Comparison of ENCODE assay signal across 10 cellular contexts in genomic region chr10:68601490-68602265, GRCh38. TPM values are rescaled to one million over a fixed set of nuclear protein-coding genes. Genes with fewer than 3 reads are reported as not detected.
DNase-seq lines count a peak whose midpoint lies in the region; ATAC-seq and TF ChIP-seq lines count a peak whose summit lies in the region.
"Had no signal": no experiment of that assay in that cellular context is flagged by ENCODE, and none has a peak within 500 bp of the region (broad histone marks: within the 10 kb centered on the region; RNA-seq: fewer than 3 reads in every experiment).

No MANE protein-coding gene starts in this region.

- POLR2A ChIA-PET in MCF 10A (lab: Yijun Ruan, JAX) (interaction anchor here (0.6 to 1.0 kb wide), 3 partner anchors 21 to 120 kb away, joined by 3 read pairs; partner anchors contain the start of gene CCAR1), OCI-LY7 (lab: Charles Lee) (interaction anchor here (1.1 to 2.5 kb wide), 5 partner anchors 9 to 199 kb away, joined by 3 to 7 read pairs (median 5); no protein-coding TSS in a partner anchor)

- no peak for ATAC-seq in effector memory CD8-positive, alpha-beta T cell (replicated peaks)
- no peak for ATAC-seq in lower lobe of right lung
- no peak for ATAC-seq in GM18870 (IDR thresholded peaks at IDR 0.05; ENCODE audit: unreplicated experiment)

- no peaks in the 10 kb centered on the region for H3K27me3 Mint-ChIP-seq in MCF 10A (ENCODE audit: insufficient read depth, unreplicated experiment)
- no peaks in the 10 kb centered on the region for H3K27me3 Mint-ChIP-seq in effector memory CD8-positive, alpha-beta T cell

- dilution Hi-C loops in mammary epithelial cell (cut with HindIII; ENCODE audit: low sequenced_read_pairs): no loop called here

- 38% methylated on average over 2 of the region's 2 CpGs for WGBS in mammary epithelial cell (ENCODE audit: low coverage, missing lambda C conversion rate)
- WGBS in smooth muscle cell (ENCODE audit: low lambda C conversion rate): 73% methylated on average over 2 of the region's 2 CpGs

- H3K27ac ChIP-seq in mammary epithelial cell (ENCODE audit: insufficient read depth, low read depth, low read length): no peak overlapping the region
- peak overlapping the region; percentile 67 for H3K27ac ChIP-seq in OCI-LY7 (ENCODE audit: low read depth, low read length, poor library complexity, severe bottlenecking)
- H3K27ac ChIP-seq in smooth muscle cell (ENCODE audit: low read depth): no peak overlapping the region
- no peak overlapping the region for H3K27ac ChIP-seq in lower lobe of right lung
- H3K27ac ChIP-seq: neutrophil had no signal

- H2AFZ ChIP-seq in mammary epithelial cell (ENCODE audit: low read depth, low read length) (peak overlapping the region; percentile 25), OCI-LY7 (ENCODE audit: low read length) (peak overlapping the region; percentile 95; the same call in 1 of the 2 replicates), smooth muscle cell (ENCODE audit: low read depth) (no peak overlapping the region)

- peaks cover 23% of the 10 kb centered on the region for H3K4me1 Mint-ChIP-seq in MCF 10A (ENCODE audit: insufficient read depth, unreplicated experiment)
- peaks cover 24 to 40% of the 10 kb centered on the region in 2 donors for H3K4me1 Mint-ChIP-seq in effector memory CD8-positive, alpha-beta T cell (ENCODE audit: low read depth in 2 of 2)

- no peaks in the 10 kb centered on the region for H3K9me3 Mint-ChIP-seq in MCF 10A (ENCODE audit: unreplicated experiment)
- no peaks in the 10 kb centered on the region for H3K9me3 Mint-ChIP-seq in effector memory CD8-positive, alpha-beta T cell

- no peaks in the 10 kb centered on the region for H3K79me2 ChIP-seq in mammary epithelial cell (ENCODE audit: insufficient read depth, low read length)
- H3K79me2 ChIP-seq in OCI-LY7 (ENCODE audit: insufficient read depth, low read depth, low read length): peaks cover 8% of the 10 kb centered on the region; the same call in 1 of the 2 replicates
- H3K79me2 ChIP-seq in smooth muscle cell (ENCODE audit: low read depth): peaks cover 21% of the 10 kb centered on the region

- intact Hi-C loops in mammary epithelial cell (cut with micrococcal nuclease): loop anchor here (2.0 kb wide), 1 partner anchor 119 kb away; the partner anchor contains the start of gene CCAR1
- intact Hi-C loops in MCF 10A (cut with micrococcal nuclease): loop anchor here (5.0 kb wide), 1 partner anchor 49 kb away; no protein-coding TSS in a partner anchor
- intact Hi-C loops in OCI-LY7 (cut with micrococcal nuclease; ENCODE audit: unreplicated experiment): no loop called here
- intact Hi-C loops in lower lobe of right lung (cut with DNase I): no loop called here

- H4K20me1 ChIP-seq in mammary epithelial cell (ENCODE audit: insufficient read depth, low read length) (no peaks in the 10 kb centered on the region), OCI-LY7 (ENCODE audit: insufficient read depth, low read length) (no peaks in the 10 kb centered on the region), smooth muscle cell (ENCODE audit: low read depth) (peaks cover 4% of the 10 kb centered on the region)

- H3K9me2 ChIP-seq in OCI-LY7 (ENCODE audit: insufficient read depth, low read length): no peaks in the 10 kb centered on the region

- H3K4me1 ChIP-seq in mammary epithelial cell (ENCODE audit: insufficient read depth, low read length) (peaks cover 21% of the 10 kb centered on the region), OCI-LY7 (ENCODE audit: insufficient read depth, low read length, poor library complexity, severe bottlenecking) (peaks cover 26% of the 10 kb centered on the region), smooth muscle cell (ENCODE audit: low read depth) (peaks cover 37% of the 10 kb centered on the region), lower lobe of right lung (peaks cover 34% of the 10 kb centered on the region)

- peaks cover 27% of the 10 kb centered on the region for H3F3A ChIP-seq in smooth muscle cell (ENCODE audit: low read depth)

- in situ Hi-C loops in mammary epithelial cell (cut with MboI; ENCODE audit: low sequenced_read_pairs in 2 of 2): no loop called here

- peak overlapping the region; percentile 88 for H3K4me2 ChIP-seq in mammary epithelial cell (ENCODE audit: insufficient read depth, low read depth, low read length)
- peak overlapping the region; percentile 79 for H3K4me2 ChIP-seq in OCI-LY7 (ENCODE audit: low read length)
- H3K4me2 ChIP-seq in smooth muscle cell: peak overlapping the region; percentile 87

- H3K27ac Mint-ChIP-seq in MCF 10A (ENCODE audit: low read depth, unreplicated experiment): no peak overlapping the region
- H3K27ac Mint-ChIP-seq in effector memory CD8-positive, alpha-beta T cell: peak overlapping the region; percentile 31 to 93

- no peak for TF ChIP-seq CTCF in mammary epithelial cell (conservative IDR thresholded peaks at IDR 0.05 in 1 of 2, IDR thresholded peaks at IDR 0.05 in 1 of 2; ENCODE audit: extremely low read depth in 1 of 2, insufficient read depth in 1 of 2, low read depth in 1 of 2, low read length in 2 of 2)
- no peak for TF ChIP-seq CTCF in MCF 10A (IDR thresholded peaks at IDR 0.05; ENCODE audit: unreplicated experiment)
- no peak for TF ChIP-seq CTCF in OCI-LY7 (conservative IDR thresholded peaks at IDR 0.05; ENCODE audit: low read length)
- TF ChIP-seq CTCF in smooth muscle cell (IDR thresholded peaks at IDR 0.05; ENCODE audit: borderline replicate concordance, insufficient read depth, poor library complexity, severe bottlenecking): no peak
- no peak for TF ChIP-seq CTCF in lower lobe of right lung (IDR thresholded peaks at IDR 0.05)

- H3K36me3 Mint-ChIP-seq in MCF 10A (ENCODE audit: insufficient read depth, unreplicated experiment): no peaks in the 10 kb centered on the region
- peaks cover 8% of the 10 kb centered on the region for H3K36me3 Mint-ChIP-seq in effector memory CD8-positive, alpha-beta T cell (ENCODE audit: insufficient read depth)

- no peaks in the 10 kb centered on the region for H3K27me3 ChIP-seq in mammary epithelial cell (ENCODE audit: insufficient read depth, low read length)
- no peaks in the 10 kb centered on the region for H3K27me3 ChIP-seq in smooth muscle cell (ENCODE audit: low read depth)
- H3K27me3 ChIP-seq in lower lobe of right lung (ENCODE audit: low read depth): no peaks in the 10 kb centered on the region

- H3K4me3 ChIP-seq in mammary epithelial cell (replicated peaks in 1 of 3; ENCODE audit: insufficient read depth in 1 of 3, low read depth in 2 of 3, low read length in 3 of 3) (peak overlapping the region in 2 of 3 experiments; percentile 26 to 44), OCI-LY7 (ENCODE audit: low read depth, low read length, poor library complexity, severe bottlenecking) (peak overlapping the region; percentile 67), smooth muscle cell (peak overlapping the region; percentile 50), lower lobe of right lung (no peak overlapping the region)

- H3K9ac ChIP-seq in mammary epithelial cell (ENCODE audit: insufficient read depth, low read length): no peak overlapping the region
- H3K9ac ChIP-seq in smooth muscle cell (ENCODE audit: low read depth): no peak overlapping the region

- no peak for DNase-seq in mammary epithelial cell
- no peak for DNase-seq in MCF 10A (ENCODE audit: unreplicated experiment)
- DNase-seq in OCI-LY7 (ENCODE audit: low spot score): peak; percentile 13
- DNase-seq in effector memory CD8-positive, alpha-beta T cell: no peak
- no peak for DNase-seq in smooth muscle cell (lab: John Stamatoyannopoulos, UW; ENCODE audit: unreplicated experiment)
- DNase-seq in NCI-H748 treated with DMSO at 0.1 percent for 48 hours (lab: John Stamatoyannopoulos, UW): no peak
- no peak for DNase-seq in lower lobe of right lung
- DNase-seq: activated CD4-positive, alpha-beta T cell treated with anti-CD3 and anti-CD28 coated beads, Interleukin-2, amount 50 U/mL, for 4 hours had no signal

- H3K4me3 Mint-ChIP-seq in MCF 10A (ENCODE audit: unreplicated experiment): no peak overlapping the region
- peak overlapping the region; percentile 84 to 87 for H3K4me3 Mint-ChIP-seq in effector memory CD8-positive, alpha-beta T cell

- no peaks in the 10 kb centered on the region for H3K9me3 ChIP-seq in mammary epithelial cell (replicated peaks; ENCODE audit: insufficient read depth, low read length)
- H3K9me3 ChIP-seq in OCI-LY7 (ENCODE audit: low read length): no peaks in the 10 kb centered on the region
- no peaks in the 10 kb centered on the region for H3K9me3 ChIP-seq in smooth muscle cell (replicated peaks; ENCODE audit: low read depth)
- H3K9me3 ChIP-seq in lower lobe of right lung: no peaks in the 10 kb centered on the region
- H3K9me3 ChIP-seq: neutrophil had no signal

- H3K36me3 ChIP-seq in mammary epithelial cell (ENCODE audit: insufficient read depth, low read length) (no peaks in the 10 kb centered on the region), OCI-LY7 (ENCODE audit: insufficient read depth, low read length) (no peaks in the 10 kb centered on the region), smooth muscle cell (ENCODE audit: low read depth) (no peaks in the 10 kb centered on the region), lower lobe of right lung (no peaks in the 10 kb centered on the region)
- H3K36me3 ChIP-seq: neutrophil had no signal

- CTCF ChIA-PET in mammary epithelial cell (lab: Charles Lee; ENCODE audit: low non-redundant PET): no interaction called here
- CTCF ChIA-PET in MCF 10A (lab: Yijun Ruan, JAX): interaction anchor here (0.6 to 1.9 kb wide), 2 partner anchors 8 to 753 kb away, joined by 4 read pairs; no protein-coding TSS in a partner anchor
- CTCF ChIA-PET in OCI-LY7 (lab: Charles Lee; ENCODE audit: unreplicated experiment): interaction anchor here (0.5 kb wide), 1 partner anchor 226 kb away, joined by 9 read pairs; the partner anchor contains the start of gene STOX1

- no TSS peak for BruUV-seq in mammary epithelial cell (replicated peaks; lab: Mats Ljungman, UMichigan)
- BruUV-seq in MCF 10A (replicated peaks; lab: Mats Ljungman, UMichigan): no TSS peak
- no TSS peak for BruUV-seq in OCI-LY7 (replicated peaks; lab: Mats Ljungman, UMichigan)

RNA-seq across cellular contexts. Expression of gene TET1, which starts 41.5 kb away (rescaled TPM):
- 1 to 10 TPM in 1 of 2 donors, under 1 TPM in 1; 0.75 to 1.8 TPM for total RNA-seq in mammary epithelial cell
- polyA plus RNA-seq in mammary epithelial cell: 0.37 TPM
- 2.2 TPM for polyA minus RNA-seq in mammary epithelial cell
- 0.05 TPM in 1 of 2 replicates, not detected in the other for total RNA-seq in MCF 10A (2022)
- total RNA-seq in OCI-LY7 (2014; rRNA removed; shearing (Covaris generic)): 3.0 and 3.3 TPM in 2 replicates
- total RNA-seq in OCI-LY7 (2022): 3.4 and 3.8 TPM in 2 replicates
- 15.3 and 19.1 TPM in 2 replicates for total RNA-seq in smooth muscle cell
- polyA plus RNA-seq in smooth muscle cell: 2.1 and 2.5 TPM in 2 replicates
- 1.8 TPM for total RNA-seq in lower lobe of right lung

Comparison
In these comparisons a context has a peak if more than half of its experiments do, and no peak if none do; other contexts are left out.
1. intact Hi-C loops: an anchor here in mammary epithelial cell (2.0 kb wide) and MCF 10A (5.0 kb wide); none called in OCI-LY7 and lower lobe of right lung.